ENCODE assay signal across 1 cellular context in the genomic region with DNA sequence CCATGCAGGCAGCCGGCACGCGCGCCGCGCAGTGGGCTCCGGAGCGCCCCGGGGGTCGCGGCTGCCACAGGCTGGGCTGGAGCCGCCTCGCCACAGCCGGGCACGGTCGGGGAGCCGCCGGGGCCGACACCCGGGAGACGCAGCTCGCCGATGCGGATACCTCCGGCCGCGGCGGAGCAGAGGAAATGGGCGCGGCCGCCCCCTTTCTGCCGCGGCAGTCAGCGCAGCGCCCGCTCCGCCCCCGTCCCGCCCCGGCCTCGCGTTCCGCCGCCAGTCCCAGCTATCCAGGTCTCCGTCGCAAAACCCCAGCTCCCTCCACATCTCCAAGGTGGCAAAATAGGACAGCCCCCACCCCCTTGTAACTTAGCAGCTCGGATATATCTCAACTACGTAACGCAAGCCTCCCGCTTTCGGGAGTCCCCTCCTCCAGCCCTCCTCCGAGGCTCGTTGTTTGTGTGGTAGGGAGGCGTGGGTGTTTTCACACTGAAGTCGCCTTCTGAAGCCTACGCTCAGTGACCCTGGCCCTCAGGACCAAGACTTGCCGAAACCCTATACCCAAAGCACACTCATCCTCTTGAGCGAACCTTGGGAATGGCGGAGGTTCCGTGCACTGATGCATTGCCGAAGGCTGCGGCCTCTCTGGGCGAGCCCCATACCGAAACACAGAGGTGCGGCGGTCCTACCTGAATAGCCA.
TF ChIP-seq lines count a peak whose summit lies in the region.

A gene with protein sequence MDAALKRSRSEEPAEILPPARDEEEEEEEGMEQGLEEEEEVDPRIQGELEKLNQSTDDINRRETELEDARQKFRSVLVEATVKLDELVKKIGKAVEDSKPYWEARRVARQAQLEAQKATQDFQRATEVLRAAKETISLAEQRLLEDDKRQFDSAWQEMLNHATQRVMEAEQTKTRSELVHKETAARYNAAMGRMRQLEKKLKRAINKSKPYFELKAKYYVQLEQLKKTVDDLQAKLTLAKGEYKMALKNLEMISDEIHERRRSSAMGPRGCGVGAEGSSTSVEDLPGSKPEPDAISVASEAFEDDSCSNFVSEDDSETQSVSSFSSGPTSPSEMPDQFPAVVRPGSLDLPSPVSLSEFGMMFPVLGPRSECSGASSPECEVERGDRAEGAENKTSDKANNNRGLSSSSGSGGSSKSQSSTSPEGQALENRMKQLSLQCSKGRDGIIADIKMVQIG (minus strand): TSS at position 182 of the 694 bp plus-strand sequence. CDS start 178 bp downstream, at position 4.

TF ChIP-seq in GM12878, 131 proteins besides CTCF, POLR2A, EP300 and RAD21 (continued from another document and continues in another):
- TF ChIP-seq, protein P1, sequence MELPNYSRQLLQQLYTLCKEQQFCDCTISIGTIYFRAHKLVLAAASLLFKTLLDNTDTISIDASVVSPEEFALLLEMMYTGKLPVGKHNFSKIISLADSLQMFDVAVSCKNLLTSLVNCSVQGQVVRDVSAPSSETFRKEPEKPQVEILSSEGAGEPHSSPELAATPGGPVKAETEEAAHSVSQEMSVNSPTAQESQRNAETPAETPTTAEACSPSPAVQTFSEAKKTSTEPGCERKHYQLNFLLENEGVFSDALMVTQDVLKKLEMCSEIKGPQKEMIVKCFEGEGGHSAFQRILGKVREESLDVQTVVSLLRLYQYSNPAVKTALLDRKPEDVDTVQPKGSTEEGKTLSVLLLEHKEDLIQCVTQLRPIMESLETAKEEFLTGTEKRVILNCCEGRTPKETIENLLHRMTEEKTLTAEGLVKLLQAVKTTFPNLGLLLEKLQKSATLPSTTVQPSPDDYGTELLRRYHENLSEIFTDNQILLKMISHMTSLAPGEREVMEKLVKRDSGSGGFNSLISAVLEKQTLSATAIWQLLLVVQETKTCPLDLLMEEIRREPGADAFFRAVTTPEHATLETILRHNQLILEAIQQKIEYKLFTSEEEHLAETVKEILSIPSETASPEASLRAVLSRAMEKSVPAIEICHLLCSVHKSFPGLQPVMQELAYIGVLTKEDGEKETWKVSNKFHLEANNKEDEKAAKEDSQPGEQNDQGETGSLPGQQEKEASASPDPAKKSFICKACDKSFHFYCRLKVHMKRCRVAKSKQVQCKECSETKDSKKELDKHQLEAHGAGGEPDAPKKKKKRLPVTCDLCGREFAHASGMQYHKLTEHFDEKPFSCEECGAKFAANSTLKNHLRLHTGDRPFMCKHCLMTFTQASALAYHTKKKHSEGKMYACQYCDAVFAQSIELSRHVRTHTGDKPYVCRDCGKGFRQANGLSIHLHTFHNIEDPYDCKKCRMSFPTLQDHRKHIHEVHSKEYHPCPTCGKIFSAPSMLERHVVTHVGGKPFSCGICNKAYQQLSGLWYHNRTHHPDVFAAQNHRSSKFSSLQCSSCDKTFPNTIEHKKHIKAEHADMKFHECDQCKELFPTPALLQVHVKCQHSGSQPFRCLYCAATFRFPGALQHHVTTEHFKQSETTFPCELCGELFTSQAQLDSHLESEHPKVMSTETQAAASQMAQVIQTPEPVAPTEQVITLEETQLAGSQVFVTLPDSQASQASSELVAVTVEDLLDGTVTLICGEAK (IDR thresholded peaks at IDR 0.05; ENCODE audit: borderline replicate concordance) = no peak
- TF ChIP-seq BHLHE40 (IDR thresholded peaks at IDR 0.05; ENCODE audit: borderline replicate concordance in 1 of 2, low read depth in 2 of 2, low read length in 1 of 2) = peak; percentile 28 to 84; a peak in 3 of 4 replicates
- TF ChIP-seq, protein P2, sequence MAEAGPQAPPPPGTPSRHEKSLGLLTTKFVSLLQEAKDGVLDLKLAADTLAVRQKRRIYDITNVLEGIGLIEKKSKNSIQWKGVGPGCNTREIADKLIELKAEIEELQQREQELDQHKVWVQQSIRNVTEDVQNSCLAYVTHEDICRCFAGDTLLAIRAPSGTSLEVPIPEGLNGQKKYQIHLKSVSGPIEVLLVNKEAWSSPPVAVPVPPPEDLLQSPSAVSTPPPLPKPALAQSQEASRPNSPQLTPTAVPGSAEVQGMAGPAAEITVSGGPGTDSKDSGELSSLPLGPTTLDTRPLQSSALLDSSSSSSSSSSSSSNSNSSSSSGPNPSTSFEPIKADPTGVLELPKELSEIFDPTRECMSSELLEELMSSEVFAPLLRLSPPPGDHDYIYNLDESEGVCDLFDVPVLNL (IDR thresholded peaks at IDR 0.05; ENCODE audit: low read depth, low read length) = 0 out of 2 replicates have a peak, but pooled peaks have one; percentile 31
- no peak for TF ChIP-seq SREBF1 (IDR thresholded peaks at IDR 0.05; ENCODE audit: low read length)
- TF ChIP-seq RFX5 (IDR thresholded peaks at IDR 0.05; ENCODE audit: low read depth, low read length) = 0 out of 2 replicates have a peak, but pooled peaks have one; percentile 35
- TF ChIP-seq POLR2AphosphoS2 (IDR thresholded peaks at IDR 0.05; ENCODE audit: low read depth, low read length) = peak; percentile 49; the same call in 1 of the 2 replicates
- TF ChIP-seq, protein P3, sequence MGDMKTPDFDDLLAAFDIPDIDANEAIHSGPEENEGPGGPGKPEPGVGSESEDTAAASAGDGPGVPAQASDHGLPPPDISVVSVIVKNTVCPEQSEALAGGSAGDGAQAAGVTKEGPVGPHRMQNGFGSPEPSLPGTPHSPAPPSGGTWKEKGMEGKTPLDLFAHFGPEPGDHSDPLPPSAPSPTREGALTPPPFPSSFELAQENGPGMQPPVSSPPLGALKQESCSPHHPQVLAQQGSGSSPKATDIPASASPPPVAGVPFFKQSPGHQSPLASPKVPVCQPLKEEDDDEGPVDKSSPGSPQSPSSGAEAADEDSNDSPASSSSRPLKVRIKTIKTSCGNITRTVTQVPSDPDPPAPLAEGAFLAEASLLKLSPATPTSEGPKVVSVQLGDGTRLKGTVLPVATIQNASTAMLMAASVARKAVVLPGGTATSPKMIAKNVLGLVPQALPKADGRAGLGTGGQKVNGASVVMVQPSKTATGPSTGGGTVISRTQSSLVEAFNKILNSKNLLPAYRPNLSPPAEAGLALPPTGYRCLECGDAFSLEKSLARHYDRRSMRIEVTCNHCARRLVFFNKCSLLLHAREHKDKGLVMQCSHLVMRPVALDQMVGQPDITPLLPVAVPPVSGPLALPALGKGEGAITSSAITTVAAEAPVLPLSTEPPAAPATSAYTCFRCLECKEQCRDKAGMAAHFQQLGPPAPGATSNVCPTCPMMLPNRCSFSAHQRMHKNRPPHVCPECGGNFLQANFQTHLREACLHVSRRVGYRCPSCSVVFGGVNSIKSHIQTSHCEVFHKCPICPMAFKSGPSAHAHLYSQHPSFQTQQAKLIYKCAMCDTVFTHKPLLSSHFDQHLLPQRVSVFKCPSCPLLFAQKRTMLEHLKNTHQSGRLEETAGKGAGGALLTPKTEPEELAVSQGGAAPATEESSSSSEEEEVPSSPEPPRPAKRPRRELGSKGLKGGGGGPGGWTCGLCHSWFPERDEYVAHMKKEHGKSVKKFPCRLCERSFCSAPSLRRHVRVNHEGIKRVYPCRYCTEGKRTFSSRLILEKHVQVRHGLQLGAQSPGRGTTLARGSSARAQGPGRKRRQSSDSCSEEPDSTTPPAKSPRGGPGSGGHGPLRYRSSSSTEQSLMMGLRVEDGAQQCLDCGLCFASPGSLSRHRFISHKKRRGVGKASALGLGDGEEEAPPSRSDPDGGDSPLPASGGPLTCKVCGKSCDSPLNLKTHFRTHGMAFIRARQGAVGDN (IDR thresholded peaks at IDR 0.05) = peak; percentile 66
- TF ChIP-seq, protein P4, sequence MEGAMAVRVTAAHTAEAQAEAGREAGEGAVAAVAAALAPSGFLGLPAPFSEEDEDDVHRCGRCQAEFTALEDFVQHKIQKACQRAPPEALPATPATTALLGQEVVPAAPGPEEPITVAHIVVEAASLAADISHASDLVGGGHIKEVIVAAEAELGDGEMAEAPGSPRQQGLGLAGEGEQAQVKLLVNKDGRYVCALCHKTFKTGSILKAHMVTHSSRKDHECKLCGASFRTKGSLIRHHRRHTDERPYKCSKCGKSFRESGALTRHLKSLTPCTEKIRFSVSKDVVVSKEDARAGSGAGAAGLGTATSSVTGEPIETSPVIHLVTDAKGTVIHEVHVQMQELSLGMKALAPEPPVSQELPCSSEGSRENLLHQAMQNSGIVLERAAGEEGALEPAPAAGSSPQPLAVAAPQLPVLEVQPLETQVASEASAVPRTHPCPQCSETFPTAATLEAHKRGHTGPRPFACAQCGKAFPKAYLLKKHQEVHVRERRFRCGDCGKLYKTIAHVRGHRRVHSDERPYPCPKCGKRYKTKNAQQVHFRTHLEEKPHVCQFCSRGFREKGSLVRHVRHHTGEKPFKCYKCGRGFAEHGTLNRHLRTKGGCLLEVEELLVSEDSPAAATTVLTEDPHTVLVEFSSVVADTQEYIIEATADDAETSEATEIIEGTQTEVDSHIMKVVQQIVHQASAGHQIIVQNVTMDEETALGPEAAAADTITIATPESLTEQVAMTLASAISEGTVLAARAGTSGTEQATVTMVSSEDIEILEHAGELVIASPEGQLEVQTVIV (IDR thresholded peaks at IDR 0.05; ENCODE audit: borderline replicate concordance, partially characterized antibody) = no peak
- TF ChIP-seq IRF4 (IDR thresholded peaks at IDR 0.05; ENCODE audit: low read depth, low read length) = 0 out of 2 replicates have a peak, but pooled peaks have one; percentile 23
- TF ChIP-seq CHD1 (IDR thresholded peaks at IDR 0.05; ENCODE audit: low read depth, low read length) = no peak
- TF ChIP-seq CREB1 (IDR thresholded peaks at IDR 0.05; ENCODE audit: low read depth) = 0 out of 2 replicates have a peak, but pooled peaks have one; percentile 26
- TF ChIP-seq, protein P5, sequence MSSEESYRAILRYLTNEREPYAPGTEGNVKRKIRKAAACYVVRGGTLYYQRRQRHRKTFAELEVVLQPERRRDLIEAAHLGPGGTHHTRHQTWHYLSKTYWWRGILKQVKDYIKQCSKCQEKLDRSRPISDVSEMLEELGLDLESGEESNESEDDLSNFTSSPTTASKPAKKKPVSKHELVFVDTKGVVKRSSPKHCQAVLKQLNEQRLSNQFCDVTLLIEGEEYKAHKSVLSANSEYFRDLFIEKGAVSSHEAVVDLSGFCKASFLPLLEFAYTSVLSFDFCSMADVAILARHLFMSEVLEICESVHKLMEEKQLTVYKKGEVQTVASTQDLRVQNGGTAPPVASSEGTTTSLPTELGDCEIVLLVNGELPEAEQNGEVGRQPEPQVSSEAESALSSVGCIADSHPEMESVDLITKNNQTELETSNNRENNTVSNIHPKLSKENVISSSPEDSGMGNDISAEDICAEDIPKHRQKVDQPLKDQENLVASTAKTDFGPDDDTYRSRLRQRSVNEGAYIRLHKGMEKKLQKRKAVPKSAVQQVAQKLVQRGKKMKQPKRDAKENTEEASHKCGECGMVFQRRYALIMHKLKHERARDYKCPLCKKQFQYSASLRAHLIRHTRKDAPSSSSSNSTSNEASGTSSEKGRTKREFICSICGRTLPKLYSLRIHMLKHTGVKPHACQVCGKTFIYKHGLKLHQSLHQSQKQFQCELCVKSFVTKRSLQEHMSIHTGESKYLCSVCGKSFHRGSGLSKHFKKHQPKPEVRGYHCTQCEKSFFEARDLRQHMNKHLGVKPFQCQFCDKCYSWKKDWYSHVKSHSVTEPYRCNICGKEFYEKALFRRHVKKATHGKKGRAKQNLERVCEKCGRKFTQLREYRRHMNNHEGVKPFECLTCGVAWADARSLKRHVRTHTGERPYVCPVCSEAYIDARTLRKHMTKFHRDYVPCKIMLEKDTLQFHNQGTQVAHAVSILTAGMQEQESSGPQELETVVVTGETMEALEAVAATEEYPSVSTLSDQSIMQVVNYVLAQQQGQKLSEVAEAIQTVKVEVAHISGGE (CRISPR knock-in tag; IDR thresholded peaks at IDR 0.05) = no peak
- no peak for TF ChIP-seq ZBED1 (IDR thresholded peaks at IDR 0.05; ENCODE audit: borderline replicate concordance)
- TF ChIP-seq NFIC (IDR thresholded peaks at IDR 0.05; ENCODE audit: low read depth, low read length) = no peak
- no peak for TF ChIP-seq ESRRA (IDR thresholded peaks at IDR 0.05; ENCODE audit: low read length)
- TF ChIP-seq RB1 (IDR thresholded peaks at IDR 0.05; ENCODE audit: borderline replicate concordance) = peak; percentile 26; the same call in 1 of the 2 replicates
- TF ChIP-seq, protein P6, sequence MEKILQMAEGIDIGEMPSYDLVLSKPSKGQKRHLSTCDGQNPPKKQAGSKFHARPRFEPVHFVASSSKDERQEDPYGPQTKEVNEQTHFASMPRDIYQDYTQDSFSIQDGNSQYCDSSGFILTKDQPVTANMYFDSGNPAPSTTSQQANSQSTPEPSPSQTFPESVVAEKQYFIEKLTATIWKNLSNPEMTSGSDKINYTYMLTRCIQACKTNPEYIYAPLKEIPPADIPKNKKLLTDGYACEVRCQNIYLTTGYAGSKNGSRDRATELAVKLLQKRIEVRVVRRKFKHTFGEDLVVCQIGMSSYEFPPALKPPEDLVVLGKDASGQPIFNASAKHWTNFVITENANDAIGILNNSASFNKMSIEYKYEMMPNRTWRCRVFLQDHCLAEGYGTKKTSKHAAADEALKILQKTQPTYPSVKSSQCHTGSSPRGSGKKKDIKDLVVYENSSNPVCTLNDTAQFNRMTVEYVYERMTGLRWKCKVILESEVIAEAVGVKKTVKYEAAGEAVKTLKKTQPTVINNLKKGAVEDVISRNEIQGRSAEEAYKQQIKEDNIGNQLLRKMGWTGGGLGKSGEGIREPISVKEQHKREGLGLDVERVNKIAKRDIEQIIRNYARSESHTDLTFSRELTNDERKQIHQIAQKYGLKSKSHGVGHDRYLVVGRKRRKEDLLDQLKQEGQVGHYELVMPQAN (conservative IDR thresholded peaks at IDR 0.05) = peak; percentile 86
- peak in 1 of 2 experiments; percentile 42; a peak in 1 of 4 replicates for TF ChIP-seq IKZF2 (IDR thresholded peaks at IDR 0.05)
- TF ChIP-seq SMAD1 (IDR thresholded peaks at IDR 0.05; ENCODE audit: low read depth, partially characterized antibody) = no peak
- TF ChIP-seq, protein P7, sequence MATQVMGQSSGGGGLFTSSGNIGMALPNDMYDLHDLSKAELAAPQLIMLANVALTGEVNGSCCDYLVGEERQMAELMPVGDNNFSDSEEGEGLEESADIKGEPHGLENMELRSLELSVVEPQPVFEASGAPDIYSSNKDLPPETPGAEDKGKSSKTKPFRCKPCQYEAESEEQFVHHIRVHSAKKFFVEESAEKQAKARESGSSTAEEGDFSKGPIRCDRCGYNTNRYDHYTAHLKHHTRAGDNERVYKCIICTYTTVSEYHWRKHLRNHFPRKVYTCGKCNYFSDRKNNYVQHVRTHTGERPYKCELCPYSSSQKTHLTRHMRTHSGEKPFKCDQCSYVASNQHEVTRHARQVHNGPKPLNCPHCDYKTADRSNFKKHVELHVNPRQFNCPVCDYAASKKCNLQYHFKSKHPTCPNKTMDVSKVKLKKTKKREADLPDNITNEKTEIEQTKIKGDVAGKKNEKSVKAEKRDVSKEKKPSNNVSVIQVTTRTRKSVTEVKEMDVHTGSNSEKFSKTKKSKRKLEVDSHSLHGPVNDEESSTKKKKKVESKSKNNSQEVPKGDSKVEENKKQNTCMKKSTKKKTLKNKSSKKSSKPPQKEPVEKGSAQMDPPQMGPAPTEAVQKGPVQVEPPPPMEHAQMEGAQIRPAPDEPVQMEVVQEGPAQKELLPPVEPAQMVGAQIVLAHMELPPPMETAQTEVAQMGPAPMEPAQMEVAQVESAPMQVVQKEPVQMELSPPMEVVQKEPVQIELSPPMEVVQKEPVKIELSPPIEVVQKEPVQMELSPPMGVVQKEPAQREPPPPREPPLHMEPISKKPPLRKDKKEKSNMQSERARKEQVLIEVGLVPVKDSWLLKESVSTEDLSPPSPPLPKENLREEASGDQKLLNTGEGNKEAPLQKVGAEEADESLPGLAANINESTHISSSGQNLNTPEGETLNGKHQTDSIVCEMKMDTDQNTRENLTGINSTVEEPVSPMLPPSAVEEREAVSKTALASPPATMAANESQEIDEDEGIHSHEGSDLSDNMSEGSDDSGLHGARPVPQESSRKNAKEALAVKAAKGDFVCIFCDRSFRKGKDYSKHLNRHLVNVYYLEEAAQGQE (IDR thresholded peaks at IDR 0.05; ENCODE audit: low read depth, low read length) = no peak
- TF ChIP-seq HDGF (IDR thresholded peaks at IDR 0.05) = no peak
- peak; percentile 86 for TF ChIP-seq IKZF1 (conservative IDR thresholded peaks at IDR 0.05)
- TF ChIP-seq ZNF217 (IDR thresholded peaks at IDR 0.05) = peak; percentile 57; the same call in 1 of the 2 replicates
- no peak for TF ChIP-seq SP1 (IDR thresholded peaks at IDR 0.05; ENCODE audit: low read depth, low read length)
- no peak for TF ChIP-seq TCF12 (IDR thresholded peaks at IDR 0.05; ENCODE audit: low read depth, low read length)
- TF ChIP-seq SIX5 (IDR thresholded peaks at IDR 0.05; ENCODE audit: low read depth, low read length, severe bottlenecking) = no peak
- peak; percentile 59 for TF ChIP-seq YY1 (IDR thresholded peaks at IDR 0.05; ENCODE audit: low read depth, low read length)
